15 cellular contexts compared by ENCODE assay signal in the genomic region with DNA sequence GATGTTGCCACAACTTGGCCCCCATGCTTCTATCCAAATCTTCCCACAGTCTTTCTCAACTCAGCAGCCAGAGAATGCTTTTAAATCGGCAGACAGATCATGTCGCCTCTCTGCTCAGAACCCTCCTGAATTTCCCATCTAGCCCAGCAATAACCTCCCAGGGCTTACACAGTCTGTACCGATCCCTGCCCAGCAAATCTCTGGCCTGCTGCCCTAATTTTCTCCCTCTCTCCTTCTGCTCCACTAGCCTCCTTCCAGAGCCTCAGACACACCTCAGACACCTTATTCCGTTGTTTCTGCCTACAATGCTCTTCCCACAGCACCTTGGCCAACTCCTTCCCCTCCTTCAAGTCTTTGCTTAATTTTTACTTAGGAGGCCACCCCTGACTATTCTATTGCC. TPM values are rescaled to one million over a fixed set of nuclear protein-coding genes. Genes with fewer than 3 reads are reported as not detected.
DNase-seq lines count a peak whose midpoint lies in the region; ATAC-seq, FAIRE-seq and TF ChIP-seq lines count a peak whose summit lies in the region.
"Had no signal": no experiment of that assay in that cellular context is flagged by ENCODE, and none has a peak within 500 bp of the region (broad histone marks: within the 10 kb centered on the region; RNA-seq: fewer than 3 reads in every experiment).

No MANE protein-coding gene starts in this region.

- no peak for TF ChIP-seq RAD21 in IMR-90 (IDR thresholded peaks at IDR 0.05; ENCODE audit: low read length)

- no peak overlapping the region for H2BK20ac ChIP-seq in IMR-90 (ENCODE audit: low read depth, low read length)

- WGBS in IMR-90 (ENCODE audit: extremely low coverage in 2 of 2, insufficient read length in 1 of 2), 2 experiments, result 48% methylated on average over 2 of the region's 4 CpGs; no CpG with 5 or more reads in 1 of the 2 experiments
- 71 to 73% methylated on average over 4 of the region's 4 CpGs for WGBS in heart right ventricle, 2 donors
- 85 to 96% (median 88%) methylated on average over 4 of the region's 4 CpGs for WGBS in spleen, 5 donors

- no TSS peak for BruUV-seq in IMR-90 (replicated peaks; lab: Mats Ljungman, UMichigan)

- no peak overlapping the region for H4K8ac ChIP-seq in IMR-90 (ENCODE audit: low read depth in 2 of 2, low read length in 2 of 2)

- H3K9me3 Mint-ChIP-seq in astrocyte (ENCODE audit: unreplicated experiment), result no peaks in the 10 kb centered on the region
- H3K9me3 Mint-ChIP-seq in nephron progenitor cell, result peaks cover 2% of the 10 kb centered on the region
- H3K9me3 Mint-ChIP-seq: CD8-positive, alpha-beta memory T cell had no signal

- 0 out of 2 replicates have a peak overlapping the region, but pooled peaks have one; percentile 73 for H2AK5ac ChIP-seq in IMR-90 (ENCODE audit: low read depth, low read length)

- H3K4ac ChIP-seq in IMR-90 (ENCODE audit: low read depth, low read length), result no peak overlapping the region

- H3K9me1 ChIP-seq in IMR-90 (ENCODE audit: insufficient read depth, low read length), result 0 out of 2 replicates have a peak, but pooled peaks cover 8% of the 10 kb centered on the region

- no peaks in the 10 kb centered on the region for H3K79me1 ChIP-seq in IMR-90 (ENCODE audit: low read depth in 1 of 2, low read length in 2 of 2)

- no peak overlapping the region for H2BK15ac ChIP-seq in IMR-90 (ENCODE audit: low read depth, low read length)

- H3K27me3 ChIP-seq in IMR-90 (ENCODE audit: control insufficient read depth, insufficient read depth, low read length) (no peaks in the 10 kb centered on the region), astrocyte (ENCODE audit: insufficient read depth, low read length) (no peaks in the 10 kb centered on the region), heart right ventricle (no peaks in the 10 kb centered on the region), spleen (replicated peaks in 1 of 7) (no peaks in the 10 kb centered on the region)

- H3K18ac ChIP-seq in IMR-90 (ENCODE audit: low read depth, low read length), result no peak overlapping the region

- POLR2A ChIA-PET in IMR-90 (lab: Charles Lee; ENCODE audit: unreplicated experiment), result no interaction called here

- no peak overlapping the region for H4K5ac ChIP-seq in IMR-90 (ENCODE audit: low read depth, low read length)

- TF ChIP-seq POLR2A in IMR-90 (IDR thresholded peaks at IDR 0.05; ENCODE audit: low read depth, low read length), result no peak
- TF ChIP-seq POLR2A in spleen (IDR thresholded peaks at IDR 0.05), result no peak

- H3K4me3 ChIP-seq in IMR-90 (ENCODE audit: insufficient read depth, low read depth, low read length) (no peak overlapping the region), astrocyte (ENCODE audit: insufficient read depth, low read depth, low read length) (no peak overlapping the region), heart right ventricle (no peak overlapping the region), spleen (no peak overlapping the region)
- H3K4me3 ChIP-seq: GM23248 had no signal

- H3K4me1 ChIP-seq in IMR-90 (ENCODE audit: control insufficient read depth, insufficient read depth, low read length), result peaks cover 11% of the 10 kb centered on the region
- H3K4me1 ChIP-seq in astrocyte (ENCODE audit: insufficient read depth, low read length), result peaks cover 7% of the 10 kb centered on the region
- H3K4me1 ChIP-seq in heart right ventricle, result peaks cover 0 to 12% (median 0%) of the 10 kb centered on the region in 9 donors
- H3K4me1 ChIP-seq in spleen, result no peaks in the 10 kb centered on the region
- H3K4me1 ChIP-seq: Caco-2 had no signal

- H3K4me3 Mint-ChIP-seq in astrocyte (ENCODE audit: unreplicated experiment) (no peak overlapping the region), nephron progenitor cell (no peak overlapping the region)
- H3K4me3 Mint-ChIP-seq: CD14-positive monocyte; CD8-positive, alpha-beta memory T cell had no signal

- H3K79me2 ChIP-seq in astrocyte (ENCODE audit: insufficient read depth, low read length), result no peaks in the 10 kb centered on the region

- H2BK5ac ChIP-seq in IMR-90 (ENCODE audit: low read depth, low read length, poor library complexity, severe bottlenecking), result no peak overlapping the region

- no peak overlapping the region for H3K14ac ChIP-seq in IMR-90 (replicated peaks; ENCODE audit: low read depth, low read length)

- peaks cover 2% of the 10 kb centered on the region for H3K36me3 Mint-ChIP-seq in astrocyte (ENCODE audit: low read depth, unreplicated experiment)
- H3K36me3 Mint-ChIP-seq in nephron progenitor cell (ENCODE audit: low read depth), result peaks cover 2% of the 10 kb centered on the region
- H3K36me3 Mint-ChIP-seq: CD14-positive monocyte; CD8-positive, alpha-beta memory T cell had no signal

- H3K4me1 Mint-ChIP-seq in astrocyte (ENCODE audit: low read depth, unreplicated experiment) (peaks cover 10% of the 10 kb centered on the region), nephron progenitor cell (no peaks in the 10 kb centered on the region)

- dilution Hi-C loops in IMR-90 (cut with HindIII; ENCODE audit: low sequenced_read_pairs, unreplicated experiment), result no loop called here

- H4K20me1 ChIP-seq in IMR-90 (ENCODE audit: insufficient read depth, low read length), result no peaks in the 10 kb centered on the region
- no peaks in the 10 kb centered on the region for H4K20me1 ChIP-seq in astrocyte (ENCODE audit: insufficient read depth, low read length)

- in situ Hi-C loops in IMR-90 (cut with MboI; ENCODE audit: low sequenced_read_pairs), result no loop called here

- H2BK120ac ChIP-seq in IMR-90 (ENCODE audit: low read depth, low read length), result no peak overlapping the region

- no peak overlapping the region for H2AFZ ChIP-seq in IMR-90 (replicated peaks; ENCODE audit: low read length, poor library complexity)
- no peak overlapping the region for H2AFZ ChIP-seq in astrocyte (ENCODE audit: low read depth, low read length)
- H2AFZ ChIP-seq: GM23248 had no signal

- DNase-seq in IMR-90, result no peak
- DNase-seq in astrocyte (ENCODE audit: low read depth), result no peak
- DNase-seq in nephron progenitor cell, result no peak
- DNase-seq in heart right ventricle, result no peak
- no peak for DNase-seq in NCI-H1105 (lab: John Stamatoyannopoulos, UW)
- DNase-seq in spleen, result no peak
- DNase-seq: Caco-2; CD8-positive, alpha-beta memory T cell; DND-41; GF-D8; GM23248 had no signal

- H3K27ac Mint-ChIP-seq in astrocyte (ENCODE audit: unreplicated experiment) (peak overlapping the region; percentile 5), nephron progenitor cell (peak overlapping the region; percentile 36)

- H3K27ac ChIP-seq in IMR-90 (ENCODE audit: insufficient read depth, low read length) (no peak overlapping the region), astrocyte (ENCODE audit: low read depth, low read length) (no peak overlapping the region), heart right ventricle (no peak overlapping the region), spleen (no peak overlapping the region)
- H3K27ac ChIP-seq: GM23248 had no signal

- no peak overlapping the region for H3K56ac ChIP-seq in IMR-90 (ENCODE audit: extremely low read depth, insufficient read depth, low read length)

- no peak for ATAC-seq in IMR-90 (ENCODE audit: low read depth)
- ATAC-seq in heart right ventricle, result no peak
- ATAC-seq in HG02763 (IDR thresholded peaks at IDR 0.05; ENCODE audit: unreplicated experiment), result no peak

- H2AK9ac ChIP-seq in IMR-90 (replicated peaks; ENCODE audit: low read depth, low read length, poor library complexity), result no peak overlapping the region

- no peaks in the 10 kb centered on the region; the same call in 1 of the 2 replicates for H3K9me3 ChIP-seq in IMR-90 (ENCODE audit: control insufficient read depth, insufficient read depth, low read length)
- no peaks in the 10 kb centered on the region for H3K9me3 ChIP-seq in astrocyte (ENCODE audit: insufficient read depth, low read depth, low read length)
- peaks cover 0 to 6% (median 0%) of the 10 kb centered on the region in 11 donors for H3K9me3 ChIP-seq in heart right ventricle
- H3K9me3 ChIP-seq in spleen, result peaks cover 0 to 5% (median 2%) of the 10 kb centered on the region in 8 donors
- H3K9me3 ChIP-seq: Caco-2 had no signal

- H3K36me3 ChIP-seq in IMR-90 (ENCODE audit: control insufficient read depth, insufficient read depth, low read length) (no peaks in the 10 kb centered on the region), astrocyte (ENCODE audit: insufficient read depth, low read length) (no peaks in the 10 kb centered on the region), heart right ventricle (no peaks in the 10 kb centered on the region), spleen (no peaks in the 10 kb centered on the region)

- no peak for FAIRE-seq in astrocyte (lab: Jason Lieb, UNC)
- FAIRE-seq: A204.1, H54 had no signal

- no peak overlapping the region for H4K91ac ChIP-seq in IMR-90 (ENCODE audit: insufficient read depth, low read depth, low read length)

- no peak overlapping the region for H3K4me2 ChIP-seq in IMR-90 (ENCODE audit: low read depth, low read length)
- H3K4me2 ChIP-seq in astrocyte (ENCODE audit: low read length), result no peak overlapping the region

- H3K27me3 Mint-ChIP-seq in astrocyte (ENCODE audit: low read depth, unreplicated experiment) (no peaks in the 10 kb centered on the region), nephron progenitor cell (ENCODE audit: low read depth, poor library complexity) (peaks cover 5% of the 10 kb centered on the region)

- TF ChIP-seq CTCF in IMR-90 (conservative IDR thresholded peaks at IDR 0.05; ENCODE audit: low read depth, low read length), result no peak
- no peak for TF ChIP-seq CTCF in astrocyte (IDR thresholded peaks at IDR 0.05; ENCODE audit: insufficient read depth, low read depth, low read length)
- no peak for TF ChIP-seq CTCF in nephron progenitor cell (IDR thresholded peaks at IDR 0.05)
- TF ChIP-seq CTCF in heart right ventricle (IDR thresholded peaks at IDR 0.05), result no peak
- TF ChIP-seq CTCF in spleen (IDR thresholded peaks at IDR 0.05 in 8 of 11, conservative IDR thresholded peaks at IDR 0.05 in 3 of 11), result no peak

- CTCF ChIA-PET in IMR-90 (lab: Yijun Ruan, JAX), result no interaction called here

- H3K9ac ChIP-seq in IMR-90 (ENCODE audit: low read depth, low read length), result no peak overlapping the region
- H3K9ac ChIP-seq in astrocyte (ENCODE audit: low read length), result no peak overlapping the region
- H3K9ac ChIP-seq: GM23248 had no signal

- intact Hi-C loops in IMR-90 (cut with micrococcal nuclease), result no loop called here
- intact Hi-C loops in heart right ventricle (cut with DNase I), result loop anchor here in 1 of 10 donors (5.0 kb wide), 1 partner anchor 42 kb away; no protein-coding TSS in a partner anchor
- intact Hi-C loops in spleen (cut with DNase I; ENCODE audit: low total_unique reads), result no loop called here

- H3K23ac ChIP-seq in IMR-90 (ENCODE audit: low read depth, low read length), result no peak overlapping the region

RNA-seq across cellular contexts. Expression of a gene that starts 32.3 kb away (rescaled TPM):
- total RNA-seq in IMR-90 (2012; rRNA removed) (55.4 and 56.1 TPM in 2 replicates), astrocyte (193 and 202 TPM in 2 replicates), heart right ventricle (100 to 1,000 TPM; 383 to 686 (median 453) TPM), spleen (100 to 1,000 TPM in 3 of 7 donors, 10 to 100 TPM in 4; 62.2 to 129 (median 97.7) TPM)
- polyA plus RNA-seq in IMR-90 (2012; rRNA removed) (206 and 232 TPM in 2 replicates), heart right ventricle (100 to 1,000 TPM in 1 of 2 donors, 10 to 100 TPM in 1; 66.1 to 252 TPM), spleen (10 to 100 TPM; 45.5 to 74.1 (median 71.4) TPM)
- 161 and 191 TPM in 2 replicates for polyA plus RNA-seq in IMR-90 (2012; cell fraction: cytosol; rRNA removed)
- 83.5 and 115 TPM in 2 replicates for polyA plus RNA-seq in IMR-90 (2012; cell fraction: nucleus; rRNA removed; ENCODE audit: low replicate concordance)

RNA-seq across cellular contexts. Expression of a gene that starts 32.4 kb away (rescaled TPM):
- total RNA-seq in IMR-90 (2012; rRNA removed), result 70.0 and 73.8 TPM in 2 replicates
- polyA plus RNA-seq in IMR-90 (2012; rRNA removed), result 53.9 and 66.1 TPM in 2 replicates
- 40.2 and 55.4 TPM in 2 replicates for polyA plus RNA-seq in IMR-90 (2012; cell fraction: cytosol; rRNA removed)
- 23.0 and 50.8 TPM in 2 replicates for polyA plus RNA-seq in IMR-90 (2012; cell fraction: nucleus; rRNA removed; ENCODE audit: low replicate concordance)
- 45.3 and 46.2 TPM in 2 replicates for total RNA-seq in astrocyte
- total RNA-seq in heart right ventricle, result 10 to 100 TPM; 11.0 to 30.0 (median 16.9) TPM
- 10 to 100 TPM; 41.5 to 53.9 TPM for polyA plus RNA-seq in heart right ventricle
- 10 to 100 TPM; 18.3 to 48.8 (median 28.4) TPM for total RNA-seq in spleen
- 10 to 100 TPM; 36.3 to 60.4 (median 45.0) TPM for polyA plus RNA-seq in spleen
